ENCODE assay signal across 13 cellular contexts in the genomic region with DNA sequence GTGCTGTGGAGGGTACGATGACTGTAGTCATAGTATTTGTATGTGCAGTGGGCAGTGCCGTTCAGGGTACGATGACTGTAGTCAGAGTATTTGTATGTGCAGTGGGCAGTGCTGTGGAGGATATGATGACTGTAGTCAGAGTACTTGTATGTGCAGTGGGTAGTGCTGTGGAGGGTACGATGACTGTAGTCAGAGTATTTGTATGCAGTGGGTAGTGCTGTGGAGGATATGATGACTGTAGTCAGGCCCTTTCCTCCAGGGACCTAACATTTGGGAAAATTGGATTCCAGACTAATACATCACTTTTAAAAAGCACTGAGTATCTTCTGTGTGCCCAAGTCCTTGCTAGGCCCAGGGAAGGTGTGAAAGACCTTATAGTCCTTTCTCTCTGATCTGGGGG. TPM values are rescaled to one million over a fixed set of nuclear protein-coding genes. Genes with fewer than 3 reads are reported as not detected.
DNase-seq lines count a peak whose midpoint lies in the region; TF ChIP-seq lines count a peak whose summit lies in the region.
"Had no signal": no experiment of that assay in that cellular context is flagged by ENCODE, and none has a peak within 500 bp of the region (broad histone marks: within the 10 kb centered on the region; RNA-seq: fewer than 3 reads in every experiment).

No MANE protein-coding gene starts in this region.

- no peak for TF ChIP-seq EP300 in esophagus muscularis mucosa (IDR thresholded peaks at IDR 0.05)

- CTCF ChIA-PET in A673 (lab: Charles Lee), result no interaction called here

- no peaks in the 10 kb centered on the region for H3K9me3 Mint-ChIP-seq in osteocyte (ENCODE audit: unreplicated experiment)

- no peak for TF ChIP-seq POLR2A in esophagus muscularis mucosa (IDR thresholded peaks at IDR 0.05; ENCODE audit: low read depth)

- H3K4me1 ChIP-seq in NT2/D1 (ENCODE audit: insufficient read depth, insufficient read length) (peaks cover 6% of the 10 kb centered on the region), esophagus muscularis mucosa (peaks cover 52 to 56% (median 54%) of the 10 kb centered on the region in 4 donors), A673 (ENCODE audit: insufficient read depth, low read length, poor library complexity, severe bottlenecking) (peaks cover 4% of the 10 kb centered on the region)
- H3K4me1 ChIP-seq: HAP-1 had no signal

- intact Hi-C loops in esophagus muscularis mucosa (cut with DNase I) (no loop called here), posterior cingulate gyrus (cut with DNase I) (no loop called here), A673 (cut with micrococcal nuclease; ENCODE audit: unreplicated experiment) (no loop called here)

- peak overlapping the region; percentile 14 for H3K27ac Mint-ChIP-seq in osteocyte (ENCODE audit: unreplicated experiment)

- no peaks in the 10 kb centered on the region for H3K27me3 Mint-ChIP-seq in osteocyte (ENCODE audit: unreplicated experiment)

- H3K36me3 ChIP-seq in NT2/D1 (ENCODE audit: insufficient read depth, insufficient read length, low read length) (peaks cover 24% of the 10 kb centered on the region), esophagus muscularis mucosa (peaks cover 6 to 22% (median 17%) of the 10 kb centered on the region in 4 donors), A673 (ENCODE audit: insufficient read depth, low read length, poor library complexity, severe bottlenecking) (peaks cover 3% of the 10 kb centered on the region)
- H3K36me3 ChIP-seq: ovary had no signal

- TF ChIP-seq CTCF in esophagus muscularis mucosa (IDR thresholded peaks at IDR 0.05) (no peak), osteocyte (IDR thresholded peaks at IDR 0.05) (no peak), A673 (conservative IDR thresholded peaks at IDR 0.05; ENCODE audit: low read depth, low read length) (no peak)

- BruUV-seq in A673 (replicated peaks; lab: Mats Ljungman, UMichigan), result no TSS peak

- H3K4me3 Mint-ChIP-seq in osteocyte (ENCODE audit: unreplicated experiment), result no peak overlapping the region

- H3K4me3 ChIP-seq in NT2/D1 (ENCODE audit: insufficient read length, low read depth), result no peak overlapping the region
- no peak overlapping the region for H3K4me3 ChIP-seq in esophagus muscularis mucosa
- no peak overlapping the region for H3K4me3 ChIP-seq in A673 (ENCODE audit: low read depth, low read length, poor library complexity, severe bottlenecking)
- H3K4me3 ChIP-seq: HAP-1, ovary had no signal

- DNase-seq in activated T-cell treated with anti-CD3 and anti-CD28 coated beads, Interleukin-2, amount 50 U/mL, for 1 hour, result peak; percentile 4
- DNase-seq in activated T-cell treated with anti-CD3 and anti-CD28 coated beads for 4 hours, result no peak
- no peak for DNase-seq in NT2/D1 (ENCODE audit: low read depth, low spot score)
- DNase-seq in esophagus muscularis mucosa (ENCODE audit: extremely low spot score), result no peak
- no peak for DNase-seq in osteocyte (ENCODE audit: extremely low spot score, unreplicated experiment)
- DNase-seq in posterior cingulate gyrus, result no peak
- DNase-seq in A673 (ENCODE audit: low spot score), result no peak
- DNase-seq in SW 1271 (lab: John Stamatoyannopoulos, UW), result no peak
- DNase-seq: anterior cingulate cortex, DMS153, NCI-H146, ovary had no signal

- peak overlapping the region; percentile 33 for H3K9ac ChIP-seq in NT2/D1 (ENCODE audit: insufficient read length, low read depth)

- H3K9me3 ChIP-seq in NT2/D1 (ENCODE audit: insufficient read depth, low read length) (no peaks in the 10 kb centered on the region), esophagus muscularis mucosa (no peaks in the 10 kb centered on the region), A673 (ENCODE audit: low read depth, low read length, poor library complexity, severe bottlenecking) (no peaks in the 10 kb centered on the region)
- H3K9me3 ChIP-seq: HAP-1, ovary had no signal

- POLR2A ChIA-PET in A673 (lab: Charles Lee; ENCODE audit: low non-redundant PET), result no interaction called here

- H3K27ac ChIP-seq in esophagus muscularis mucosa (replicated peaks in 1 of 4) (peak overlapping the region; percentile 70 to 74 (median 71)), A673 (ENCODE audit: low read depth, low read length, poor library complexity, severe bottlenecking) (no peak overlapping the region)
- H3K27ac ChIP-seq: ovary had no signal

- WGBS in esophagus muscularis mucosa, result 90% methylated on average over 4 of the region's 4 CpGs

- peaks cover 17% of the 10 kb centered on the region for H3K4me1 Mint-ChIP-seq in osteocyte (ENCODE audit: unreplicated experiment)

- H3K36me3 Mint-ChIP-seq in osteocyte (ENCODE audit: unreplicated experiment), result peaks cover 12% of the 10 kb centered on the region

- peaks cover 15% of the 10 kb centered on the region for H3K27me3 ChIP-seq in NT2/D1 (ENCODE audit: insufficient read depth, insufficient read length)
- no peaks in the 10 kb centered on the region for H3K27me3 ChIP-seq in esophagus muscularis mucosa
- no peaks in the 10 kb centered on the region for H3K27me3 ChIP-seq in A673 (replicated peaks; ENCODE audit: insufficient read depth, low read depth, low read length, poor library complexity)
- H3K27me3 ChIP-seq: ovary had no signal

RNA-seq across cellular contexts. Expression of gene ZNF672, which starts 2.9 kb away (rescaled TPM):
- total RNA-seq in esophagus muscularis mucosa, result 10 to 100 TPM; 30.3 to 46.4 (median 39.3) TPM
- 21.1 and 24.1 TPM in 2 replicates for total RNA-seq in osteocyte
- 21.6 and 24.0 TPM in 2 replicates for total RNA-seq in A673 (2021)

RNA-seq across cellular contexts. Expression of gene SH3BP5L, which starts 15.2 kb away (rescaled TPM):
- 10 to 100 TPM; 19.9 to 36.2 (median 28.3) TPM for total RNA-seq in esophagus muscularis mucosa
- 32.4 and 33.2 TPM in 2 replicates for total RNA-seq in osteocyte
- 26.7 and 28.6 TPM in 2 replicates for total RNA-seq in A673 (2021)

RNA-seq across cellular contexts. Expression of gene ZNF692, which starts 17.9 kb away (rescaled TPM):
- total RNA-seq in esophagus muscularis mucosa, result 10 to 100 TPM; 19.4 to 37.3 (median 30.5) TPM
- 32.1 and 39.9 TPM in 2 replicates for total RNA-seq in osteocyte
- total RNA-seq in A673 (2021), result 58.6 and 64.5 TPM in 2 replicates
